8 cellular contexts compared by ENCODE assay signal in the genomic region with DNA sequence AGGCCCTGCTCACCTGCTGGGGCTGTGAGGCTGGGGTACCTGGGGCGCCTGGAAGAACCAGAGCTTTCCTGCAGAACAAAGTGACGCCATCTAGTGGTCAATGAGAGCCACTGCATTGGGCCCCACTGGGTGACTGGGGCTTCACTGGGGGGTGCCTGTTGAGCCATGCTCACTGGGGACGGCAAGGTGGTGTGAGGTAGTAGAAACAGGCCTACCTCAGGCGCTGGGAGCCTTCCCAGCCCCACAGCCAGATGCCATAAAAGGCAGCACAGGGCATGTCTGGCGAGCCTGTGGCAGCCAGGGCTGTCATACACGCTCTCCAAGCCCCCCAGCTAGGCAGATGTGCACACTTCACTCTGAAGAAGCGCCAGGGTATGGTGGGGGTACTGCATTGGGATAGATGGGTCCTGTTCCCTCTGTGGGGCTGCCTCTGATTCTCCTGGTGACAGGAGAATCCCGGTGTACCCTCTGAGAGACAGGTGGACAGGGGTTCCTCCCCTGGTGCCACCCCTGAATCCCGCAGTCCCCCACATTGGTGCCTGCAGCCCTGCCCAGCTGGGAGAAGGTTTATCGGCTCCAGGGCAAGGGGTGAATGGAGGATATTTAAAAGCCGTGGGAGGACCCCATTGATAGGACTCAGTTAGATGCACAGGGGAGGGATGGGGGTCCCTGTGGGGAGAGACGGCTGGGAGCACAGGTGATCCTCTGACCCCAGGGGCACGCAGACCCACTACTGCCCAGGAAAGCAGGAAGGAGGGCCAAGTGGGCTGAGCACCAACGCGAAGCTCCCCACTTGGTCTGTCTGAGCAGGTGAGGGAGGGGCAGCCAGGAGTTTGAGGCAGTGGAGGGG.
A peak's percentile ranks its signal among the peaks of the same experiment; 100 is the strongest.
DNase-seq lines count a peak whose midpoint lies in the region; ATAC-seq, FAIRE-seq and TF ChIP-seq lines count a peak whose summit lies in the region.

No MANE protein-coding gene starts in this region.

- peak; percentile 85 for TF ChIP-seq CTCF in RWPE2 (IDR thresholded peaks at IDR 0.05; ENCODE audit: poor library complexity, severe bottlenecking)
- TF ChIP-seq CTCF in HepG2 (CRISPR knock-in tag; IDR thresholded peaks at IDR 0.05): peak; percentile 49

- POLR2A ChIA-PET in HepG2 (lab: Yijun Ruan, JAX): no interaction called here

- peak overlapping the region; percentile 85 to 92 for H3K27ac Mint-ChIP-seq in stimulated activated naive CD8-positive, alpha-beta T cell treated with anti-CD3 and anti-CD28 coated beads, Interleukin-15, amount 100 ng/mL, for 72 hours

- H3K79me2 ChIP-seq in HepG2 (ENCODE audit: insufficient read depth, low read length): no peaks in the 10 kb centered on the region

- CTCF ChIA-PET in HepG2 (lab: Yijun Ruan, JAX; ENCODE audit: low intra/inter-chr PET ratio, low total read pairs): no interaction called here

- 71% methylated on average over 7 of the region's 15 CpGs for WGBS in HepG2 (ENCODE audit: low lambda C conversion rate)

- no peaks in the 10 kb centered on the region for H3K4me1 ChIP-seq in RWPE2 (ENCODE audit: insufficient read depth, poor library complexity, severe bottlenecking)
- H3K4me1 ChIP-seq in adipocyte (ENCODE audit: control insufficient read depth, insufficient read depth, low read length): no peaks in the 10 kb centered on the region
- no peaks in the 10 kb centered on the region for H3K4me1 ChIP-seq in HepG2 (ENCODE audit: insufficient read depth, low read length)

- no peaks in the 10 kb centered on the region for H3K27me3 Mint-ChIP-seq in stimulated activated naive CD8-positive, alpha-beta T cell treated with anti-CD3 and anti-CD28 coated beads, Interleukin-15, amount 100 ng/mL, for 72 hours

- H3K9me3 Mint-ChIP-seq in stimulated activated naive CD8-positive, alpha-beta T cell treated with anti-CD3 and anti-CD28 coated beads, Interleukin-15, amount 100 ng/mL, for 72 hours: no peaks in the 10 kb centered on the region

- FAIRE-seq in HepG2 (lab: Jason Lieb, UNC): no peak

- no peaks in the 10 kb centered on the region for H3K27me3 ChIP-seq in RWPE2 (ENCODE audit: insufficient read depth, poor library complexity, severe bottlenecking)
- peaks cover 24% of the 10 kb centered on the region for H3K27me3 ChIP-seq in adipocyte (replicated peaks; ENCODE audit: control insufficient read depth, insufficient read depth, low read length)
- H3K27me3 ChIP-seq in HepG2 (ENCODE audit: control insufficient read depth in 1 of 2, insufficient read depth in 2 of 2, low read length in 2 of 2): no peaks in the 10 kb centered on the region

- BruUV-seq in HepG2 (replicated peaks; lab: Mats Ljungman, UMichigan): no TSS peak

- H2AFZ ChIP-seq in HepG2 (ENCODE audit: low read length): no peak overlapping the region

- ATAC-seq in RWPE2 (ENCODE audit: low read depth): 0 out of 3 replicates have a peak, but pooled peaks have one; percentile 26
- ATAC-seq in HepG2: peak; percentile 78
- ATAC-seq in stimulated activated naive CD8-positive, alpha-beta T cell treated with anti-CD3 and anti-CD28 coated beads, Interleukin-15, amount 100 ng/mL, for 72 hours: peak; percentile 69
- no peak for ATAC-seq in GM18873 (IDR thresholded peaks at IDR 0.05; ENCODE audit: low FRiP score, unreplicated experiment)
- no peak for ATAC-seq in HG02938 (IDR thresholded peaks at IDR 0.05; ENCODE audit: unreplicated experiment)

- no peaks in the 10 kb centered on the region for H4K20me1 ChIP-seq in HepG2 (ENCODE audit: insufficient read depth, low read length)

- H3K4me2 ChIP-seq in HepG2 (ENCODE audit: low read depth, low read length): no peak overlapping the region

- no peaks in the 10 kb centered on the region for H3K9me3 ChIP-seq in RWPE2 (ENCODE audit: severe bottlenecking)
- no peaks in the 10 kb centered on the region for H3K9me3 ChIP-seq in adipocyte (ENCODE audit: control insufficient read depth, low read length)
- H3K9me3 ChIP-seq in HepG2 (ENCODE audit: low read length): no peaks in the 10 kb centered on the region

- in situ Hi-C loops in HepG2 (cut with HindIII; ENCODE audit: extremely low pct_ligation_motif_present, low pct_unique_long_range_greater_than_20kb): no loop called here

- no peak for TF ChIP-seq EP300 in HepG2 (IDR thresholded peaks at IDR 0.05; ENCODE audit: low read depth in 2 of 2, low read length in 2 of 2)
- no peak for TF ChIP-seq EP300 in HepG2 (CRISPR knock-in tag; IDR thresholded peaks at IDR 0.05; ENCODE audit: borderline replicate concordance)

- no peak overlapping the region for H3K27ac ChIP-seq in RWPE2 (ENCODE audit: poor library complexity, severe bottlenecking)
- no peak overlapping the region for H3K27ac ChIP-seq in HepG2 (ENCODE audit: extremely low read length, insufficient read depth, low read length)

- no peak for TF ChIP-seq POLR2A in HepG2 (IDR thresholded peaks at IDR 0.05; ENCODE audit: insufficient read depth in 1 of 2, low read depth in 2 of 2, low read length in 2 of 2)

- DNase-seq in SKM-1 (lab: John Stamatoyannopoulos, UW; ENCODE audit: unreplicated experiment) (peak; percentile 7), SKM-1 treated with dmso at 0.1 percent for 144 hours (lab: John Stamatoyannopoulos, UW; ENCODE audit: unreplicated experiment) (no peak), RWPE2 (ENCODE audit: low spot score) (peak; percentile 56), adipocyte (ENCODE audit: low read depth) (peak; percentile 48), HepG2 (ENCODE audit: low spot score) (peak; percentile 12)
- peak; percentile 57 to 58 for DNase-seq in stimulated activated naive CD8-positive, alpha-beta T cell treated with anti-CD3 and anti-CD28 coated beads, Interleukin-15, amount 100 ng/mL, for 72 hours

- H3K4me3 ChIP-seq in RWPE2 (ENCODE audit: severe bottlenecking) (no peak overlapping the region), adipocyte (ENCODE audit: low read length) (no peak overlapping the region), HepG2 (replicated peaks in 1 of 3; ENCODE audit: insufficient read depth in 1 of 3, low read depth in 2 of 3, low read length in 3 of 3) (no peak overlapping the region)

- TF ChIP-seq RAD21 in HepG2 (CRISPR knock-in tag; IDR thresholded peaks at IDR 0.05): no peak

- peak overlapping the region; percentile 70 to 78 for H3K4me3 Mint-ChIP-seq in stimulated activated naive CD8-positive, alpha-beta T cell treated with anti-CD3 and anti-CD28 coated beads, Interleukin-15, amount 100 ng/mL, for 72 hours

- H3K36me3 ChIP-seq in RWPE2 (ENCODE audit: low read depth) (no peaks in the 10 kb centered on the region), adipocyte (ENCODE audit: control insufficient read depth, insufficient read depth, low read length, severe bottlenecking) (no peaks in the 10 kb centered on the region), HepG2 (replicated peaks in 1 of 2; ENCODE audit: control insufficient read depth in 1 of 2, insufficient read depth in 2 of 2, low read length in 2 of 2) (no peaks in the 10 kb centered on the region)

- intact Hi-C loops in HepG2 (cut with micrococcal nuclease; ENCODE audit: unreplicated experiment): no loop called here

- H3K9ac ChIP-seq in adipocyte (ENCODE audit: low read length) (no peak overlapping the region), HepG2 (ENCODE audit: insufficient read depth, low read depth, low read length) (no peak overlapping the region)

- H3K4me1 Mint-ChIP-seq in stimulated activated naive CD8-positive, alpha-beta T cell treated with anti-CD3 and anti-CD28 coated beads, Interleukin-15, amount 100 ng/mL, for 72 hours: peaks cover 54% of the 10 kb centered on the region

TF ChIP-seq in HepG2, 621 proteins besides CTCF, POLR2A, EP300 and RAD21:
- no peak for TF ChIP-seq PHF21A (CRISPR knock-in tag; IDR thresholded peaks at IDR 0.05)
- TF ChIP-seq, protein P1, sequence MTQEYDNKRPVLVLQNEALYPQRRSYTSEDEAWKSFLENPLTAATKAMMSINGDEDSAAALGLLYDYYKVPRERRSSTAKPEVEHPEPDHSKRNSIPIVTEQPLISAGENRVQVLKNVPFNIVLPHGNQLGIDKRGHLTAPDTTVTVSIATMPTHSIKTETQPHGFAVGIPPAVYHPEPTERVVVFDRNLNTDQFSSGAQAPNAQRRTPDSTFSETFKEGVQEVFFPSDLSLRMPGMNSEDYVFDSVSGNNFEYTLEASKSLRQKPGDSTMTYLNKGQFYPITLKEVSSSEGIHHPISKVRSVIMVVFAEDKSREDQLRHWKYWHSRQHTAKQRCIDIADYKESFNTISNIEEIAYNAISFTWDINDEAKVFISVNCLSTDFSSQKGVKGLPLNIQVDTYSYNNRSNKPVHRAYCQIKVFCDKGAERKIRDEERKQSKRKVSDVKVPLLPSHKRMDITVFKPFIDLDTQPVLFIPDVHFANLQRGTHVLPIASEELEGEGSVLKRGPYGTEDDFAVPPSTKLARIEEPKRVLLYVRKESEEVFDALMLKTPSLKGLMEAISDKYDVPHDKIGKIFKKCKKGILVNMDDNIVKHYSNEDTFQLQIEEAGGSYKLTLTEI (CRISPR knock-in tag; conservative IDR thresholded peaks at IDR 0.05): no peak
- TF ChIP-seq TOE1 (CRISPR knock-in tag; IDR thresholded peaks at IDR 0.05): no peak
- 0 out of 2 replicates have a peak, but pooled peaks have one; percentile 20 for TF ChIP-seq STAG1 (CRISPR knock-in tag; IDR thresholded peaks at IDR 0.05)
- TF ChIP-seq GTF3A (CRISPR knock-in tag; conservative IDR thresholded peaks at IDR 0.05): no peak
- TF ChIP-seq NFATC3 (CRISPR knock-in tag; IDR thresholded peaks at IDR 0.05): no peak
- TF ChIP-seq, protein P2, sequence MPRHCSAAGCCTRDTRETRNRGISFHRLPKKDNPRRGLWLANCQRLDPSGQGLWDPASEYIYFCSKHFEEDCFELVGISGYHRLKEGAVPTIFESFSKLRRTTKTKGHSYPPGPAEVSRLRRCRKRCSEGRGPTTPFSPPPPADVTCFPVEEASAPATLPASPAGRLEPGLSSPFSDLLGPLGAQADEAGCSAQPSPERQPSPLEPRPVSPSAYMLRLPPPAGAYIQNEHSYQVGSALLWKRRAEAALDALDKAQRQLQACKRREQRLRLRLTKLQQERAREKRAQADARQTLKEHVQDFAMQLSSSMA (CRISPR knock-in tag; IDR thresholded peaks at IDR 0.05): no peak

Comparison
In these comparisons a context has a peak if more than half of its experiments do, and no peak if none do; other contexts are left out.
1. ATAC-seq: peak in RWPE2 (single experiment), HepG2 (single experiment) and stimulated activated naive CD8-positive, alpha-beta T cell treated with anti-CD3 and anti-CD28 coated beads, Interleukin-15, amount 100 ng/mL, for 72 hours (single experiment); none in GM18873 (single experiment) and HG02938 (single experiment).